Comparison of ENCODE assay signal across 20 cellular contexts in genomic region chr20:25070821-25071473, GRCh38. TPM values are rescaled to one million over a fixed set of nuclear protein-coding genes. Genes with fewer than 3 reads are reported as not detected.
"Had no signal": no experiment of that assay in that cellular context is flagged by ENCODE, and none has a peak within 500 bp of the region (broad histone marks: within the 10 kb centered on the region; RNA-seq: fewer than 3 reads in every experiment).

No MANE protein-coding gene starts in this region.

- H3K4me3 ChIP-seq: body of pancreas, cardiac muscle cell, left ventricle myocardium inferior, tibial artery, uterus had no signal

- DNase-seq: activated CD4-positive, alpha-beta T cell treated with anti-CD3 and anti-CD28 coated beads for 1 hour; activated gamma-delta T cell treated with Interleukin-2 at 50 U/mL for 16 hours; anterior cingulate cortex; body of pancreas; effector memory CD4-positive, alpha-beta T cell; foreskin melanocyte; left ventricle myocardium inferior; occipital lobe; stimulated activated CD4-positive, alpha-beta T cell treated with anti-CD3 and anti-CD28 coated beads, Interleukin-4, amount 100 ng/mL, for 24 hours; tibial artery; uterus had no signal

- H3K27ac ChIP-seq: body of pancreas, cardiac muscle cell, left ventricle myocardium inferior, tibial artery, uterus had no signal

- H3K4me1 ChIP-seq: tibial artery, uterus had no signal

- H3K36me3 ChIP-seq: cardiac muscle cell, left ventricle myocardium inferior, tibial artery, uterus had no signal

- ATAC-seq: body of pancreas; esophagus mucosa; naive thymus-derived CD4-positive, alpha-beta T cell had no signal

- H3K9me3 ChIP-seq: body of pancreas, left ventricle myocardium inferior, tibial artery, uterus had no signal

- H3K27me3 ChIP-seq: body of pancreas, uterus had no signal

RNA-seq across cellular contexts. Expression of gene VSX1, which starts 11.0 kb away (rescaled TPM):
- total RNA-seq: cardiac muscle cell; chondrocyte; endothelial cell of umbilical vein; esophagus mucosa; kidney epithelial cell; lung microvascular endothelial cell; naive thymus-derived CD4-positive, alpha-beta T cell; occipital lobe; renal cortical epithelial cell; T-helper 2 cell treated with Interferon-gamma antibody and Interleukin-4, amounts not matched to agents 100 ng/mL and 5 ng/mL, for 36 hours had no signal
- polyA plus RNA-seq: cardiac muscle cell; endothelial cell of umbilical vein; naive thymus-derived CD4-positive, alpha-beta T cell had no signal

RNA-seq across cellular contexts. Expression of gene ACSS1, which starts 13.0 kb away (rescaled TPM):
- total RNA-seq: cardiac muscle cell had no signal
- polyA plus RNA-seq: cardiac muscle cell had no signal
